ENCODE assay signal across 1 cellular context in the genomic region with DNA sequence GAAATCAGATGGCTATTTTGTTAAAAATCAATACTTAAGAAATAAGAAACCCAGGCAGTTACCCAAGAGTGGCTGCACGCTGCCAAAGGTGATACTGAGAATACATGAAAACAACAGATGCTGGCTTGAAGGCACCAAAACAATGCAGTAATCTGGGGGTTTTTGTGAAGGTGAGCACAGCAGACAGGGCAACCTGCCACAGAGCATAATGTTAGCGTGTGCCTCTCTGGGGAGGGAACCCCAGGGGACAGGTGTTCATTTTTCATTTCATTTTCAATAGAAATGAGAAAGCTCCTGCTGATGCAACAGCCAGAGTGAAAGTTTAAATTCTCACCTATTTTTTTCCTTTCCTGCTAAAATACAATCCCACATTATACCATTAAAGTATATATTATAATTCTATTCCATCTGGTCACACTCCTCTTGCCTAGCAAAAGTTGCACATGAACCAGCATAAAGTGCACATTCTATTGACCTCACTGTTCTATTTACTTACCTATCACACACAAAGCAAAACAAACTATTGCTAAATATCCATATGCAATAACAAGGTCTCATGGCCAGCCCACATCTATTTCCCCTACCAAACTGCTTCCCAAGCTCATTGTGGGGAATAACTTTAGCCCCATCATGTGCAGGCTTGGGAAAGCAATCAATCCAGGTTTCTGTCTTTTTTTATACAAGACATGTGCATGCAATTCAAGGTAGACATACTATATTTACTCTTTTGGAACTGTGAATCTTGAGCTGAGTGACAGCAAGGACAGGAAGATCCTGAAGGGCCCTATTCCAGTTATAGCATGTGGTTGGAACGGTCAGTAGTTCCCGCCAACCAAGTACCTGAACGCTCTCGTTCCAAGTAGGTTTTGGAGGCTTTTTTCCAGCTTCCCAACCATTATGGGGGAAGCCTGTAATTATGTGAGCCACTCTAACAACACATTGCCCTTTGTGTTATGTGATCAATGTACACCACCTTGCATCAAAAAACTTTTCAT.
A peak's percentile ranks its signal among the peaks of the same experiment; 100 is the strongest.
TF ChIP-seq lines count a peak whose summit lies in the region.

No MANE protein-coding gene starts in this region.

TF ChIP-seq in GM12878, 131 proteins besides CTCF, POLR2A, EP300 and RAD21 (continued from another document and continues in another):
- TF ChIP-seq, protein P1, sequence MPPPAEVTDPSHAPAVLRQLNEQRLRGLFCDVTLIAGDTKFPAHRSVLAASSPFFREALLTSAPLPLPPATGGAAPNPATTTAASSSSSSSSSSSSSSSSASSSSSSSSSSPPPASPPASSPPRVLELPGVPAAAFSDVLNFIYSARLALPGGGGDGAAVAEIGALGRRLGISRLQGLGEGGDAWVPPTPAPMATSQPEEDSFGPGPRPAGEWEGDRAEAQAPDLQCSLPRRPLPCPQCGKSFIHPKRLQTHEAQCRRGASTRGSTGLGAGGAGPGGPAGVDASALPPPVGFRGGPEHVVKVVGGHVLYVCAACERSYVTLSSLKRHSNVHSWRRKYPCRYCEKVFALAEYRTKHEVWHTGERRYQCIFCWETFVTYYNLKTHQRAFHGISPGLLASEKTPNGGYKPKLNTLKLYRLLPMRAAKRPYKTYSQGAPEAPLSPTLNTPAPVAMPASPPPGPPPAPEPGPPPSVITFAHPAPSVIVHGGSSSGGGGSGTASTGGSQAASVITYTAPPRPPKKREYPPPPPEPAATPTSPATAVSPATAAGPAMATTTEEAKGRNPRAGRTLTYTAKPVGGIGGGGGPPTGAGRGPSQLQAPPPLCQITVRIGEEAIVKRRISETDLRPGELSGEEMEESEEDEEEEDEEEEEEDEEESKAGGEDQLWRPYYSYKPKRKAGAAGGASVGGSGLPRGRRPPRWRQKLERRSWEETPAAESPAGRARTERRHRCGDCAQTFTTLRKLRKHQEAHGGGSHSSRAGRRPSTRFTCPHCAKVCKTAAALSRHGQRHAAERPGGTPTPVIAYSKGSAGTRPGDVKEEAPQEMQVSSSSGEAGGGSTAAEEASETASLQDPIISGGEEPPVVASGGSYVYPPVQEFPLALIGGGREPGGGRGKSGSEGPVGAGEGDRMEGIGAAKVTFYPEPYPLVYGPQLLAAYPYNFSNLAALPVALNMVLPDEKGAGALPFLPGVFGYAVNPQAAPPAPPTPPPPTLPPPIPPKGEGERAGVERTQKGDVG (CRISPR knock-in tag; IDR thresholded peaks at IDR 0.05) = no peak
- no peak for TF ChIP-seq CBX3 (IDR thresholded peaks at IDR 0.05; ENCODE audit: borderline replicate concordance, low read depth)
- TF ChIP-seq, protein P2, sequence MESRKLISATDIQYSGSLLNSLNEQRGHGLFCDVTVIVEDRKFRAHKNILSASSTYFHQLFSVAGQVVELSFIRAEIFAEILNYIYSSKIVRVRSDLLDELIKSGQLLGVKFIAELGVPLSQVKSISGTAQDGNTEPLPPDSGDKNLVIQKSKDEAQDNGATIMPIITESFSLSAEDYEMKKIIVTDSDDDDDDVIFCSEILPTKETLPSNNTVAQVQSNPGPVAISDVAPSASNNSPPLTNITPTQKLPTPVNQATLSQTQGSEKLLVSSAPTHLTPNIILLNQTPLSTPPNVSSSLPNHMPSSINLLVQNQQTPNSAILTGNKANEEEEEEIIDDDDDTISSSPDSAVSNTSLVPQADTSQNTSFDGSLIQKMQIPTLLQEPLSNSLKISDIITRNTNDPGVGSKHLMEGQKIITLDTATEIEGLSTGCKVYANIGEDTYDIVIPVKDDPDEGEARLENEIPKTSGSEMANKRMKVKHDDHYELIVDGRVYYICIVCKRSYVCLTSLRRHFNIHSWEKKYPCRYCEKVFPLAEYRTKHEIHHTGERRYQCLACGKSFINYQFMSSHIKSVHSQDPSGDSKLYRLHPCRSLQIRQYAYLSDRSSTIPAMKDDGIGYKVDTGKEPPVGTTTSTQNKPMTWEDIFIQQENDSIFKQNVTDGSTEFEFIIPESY (IDR thresholded peaks at IDR 0.05) = no peak
- peak; percentile 55; the same call in 1 of the 2 replicates for TF ChIP-seq PAX5 (IDR thresholded peaks at IDR 0.05; ENCODE audit: borderline replicate concordance, low read depth, low read length)
- TF ChIP-seq POLR2AphosphoS2 (IDR thresholded peaks at IDR 0.05; ENCODE audit: low read depth, low read length) = no peak
- TF ChIP-seq TARDBP (IDR thresholded peaks at IDR 0.05; ENCODE audit: borderline replicate concordance) = no peak
- TF ChIP-seq, protein P3, sequence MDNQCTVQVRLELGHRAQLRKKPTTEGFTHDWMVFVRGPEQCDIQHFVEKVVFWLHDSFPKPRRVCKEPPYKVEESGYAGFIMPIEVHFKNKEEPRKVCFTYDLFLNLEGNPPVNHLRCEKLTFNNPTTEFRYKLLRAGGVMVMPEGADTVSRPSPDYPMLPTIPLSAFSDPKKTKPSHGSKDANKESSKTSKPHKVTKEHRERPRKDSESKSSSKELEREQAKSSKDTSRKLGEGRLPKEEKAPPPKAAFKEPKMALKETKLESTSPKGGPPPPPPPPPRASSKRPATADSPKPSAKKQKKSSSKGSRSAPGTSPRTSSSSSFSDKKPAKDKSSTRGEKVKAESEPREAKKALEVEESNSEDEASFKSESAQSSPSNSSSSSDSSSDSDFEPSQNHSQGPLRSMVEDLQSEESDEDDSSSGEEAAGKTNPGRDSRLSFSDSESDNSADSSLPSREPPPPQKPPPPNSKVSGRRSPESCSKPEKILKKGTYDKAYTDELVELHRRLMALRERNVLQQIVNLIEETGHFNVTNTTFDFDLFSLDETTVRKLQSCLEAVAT (IDR thresholded peaks at IDR 0.05) = peak; percentile 47; the same call in 1 of the 2 replicates
- 0 out of 2 replicates have a peak, but pooled peaks have one; percentile 20 for TF ChIP-seq RCOR1 (conservative IDR thresholded peaks at IDR 0.05; ENCODE audit: low read depth, low read length)
- peak; percentile 59; the same call in 1 of the 2 replicates for TF ChIP-seq MTA2 (IDR thresholded peaks at IDR 0.05; ENCODE audit: low read depth)
- TF ChIP-seq, protein P4, sequence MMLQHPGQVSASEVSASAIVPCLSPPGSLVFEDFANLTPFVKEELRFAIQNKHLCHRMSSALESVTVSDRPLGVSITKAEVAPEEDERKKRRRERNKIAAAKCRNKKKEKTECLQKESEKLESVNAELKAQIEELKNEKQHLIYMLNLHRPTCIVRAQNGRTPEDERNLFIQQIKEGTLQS (IDR thresholded peaks at IDR 0.05; ENCODE audit: borderline replicate concordance, extremely low read depth, low read depth, low read length) = no peak
- TF ChIP-seq ESRRA (IDR thresholded peaks at IDR 0.05; ENCODE audit: low read length) = peak; percentile 79; the same call in 1 of the 2 replicates
- peak; percentile 68; the same call in 1 of the 2 replicates for TF ChIP-seq BCL11A (IDR thresholded peaks at IDR 0.05; ENCODE audit: low read depth, low read length)
- peak; percentile 96 for TF ChIP-seq TCF12 (IDR thresholded peaks at IDR 0.05; ENCODE audit: low read depth, low read length)
- no peak for TF ChIP-seq MTA3 (IDR thresholded peaks at IDR 0.05; ENCODE audit: borderline replicate concordance, low read length)
- no peak for TF ChIP-seq ZSCAN29 (IDR thresholded peaks at IDR 0.05)
- TF ChIP-seq, protein P5, sequence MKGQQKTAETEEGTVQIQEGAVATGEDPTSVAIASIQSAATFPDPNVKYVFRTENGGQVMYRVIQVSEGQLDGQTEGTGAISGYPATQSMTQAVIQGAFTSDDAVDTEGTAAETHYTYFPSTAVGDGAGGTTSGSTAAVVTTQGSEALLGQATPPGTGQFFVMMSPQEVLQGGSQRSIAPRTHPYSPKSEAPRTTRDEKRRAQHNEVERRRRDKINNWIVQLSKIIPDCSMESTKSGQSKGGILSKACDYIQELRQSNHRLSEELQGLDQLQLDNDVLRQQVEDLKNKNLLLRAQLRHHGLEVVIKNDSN (IDR thresholded peaks at IDR 0.05; ENCODE audit: borderline replicate concordance, extremely low read length, insufficient read depth, low read depth, low read length) = no peak
- TF ChIP-seq IRF4 (IDR thresholded peaks at IDR 0.05; ENCODE audit: low read depth, low read length) = peak; percentile 44; the same call in 1 of the 2 replicates
- TF ChIP-seq GABPA (IDR thresholded peaks at IDR 0.05; ENCODE audit: low read depth) = 0 out of 2 replicates have a peak, but pooled peaks have one; percentile 20
- TF ChIP-seq, protein P6, sequence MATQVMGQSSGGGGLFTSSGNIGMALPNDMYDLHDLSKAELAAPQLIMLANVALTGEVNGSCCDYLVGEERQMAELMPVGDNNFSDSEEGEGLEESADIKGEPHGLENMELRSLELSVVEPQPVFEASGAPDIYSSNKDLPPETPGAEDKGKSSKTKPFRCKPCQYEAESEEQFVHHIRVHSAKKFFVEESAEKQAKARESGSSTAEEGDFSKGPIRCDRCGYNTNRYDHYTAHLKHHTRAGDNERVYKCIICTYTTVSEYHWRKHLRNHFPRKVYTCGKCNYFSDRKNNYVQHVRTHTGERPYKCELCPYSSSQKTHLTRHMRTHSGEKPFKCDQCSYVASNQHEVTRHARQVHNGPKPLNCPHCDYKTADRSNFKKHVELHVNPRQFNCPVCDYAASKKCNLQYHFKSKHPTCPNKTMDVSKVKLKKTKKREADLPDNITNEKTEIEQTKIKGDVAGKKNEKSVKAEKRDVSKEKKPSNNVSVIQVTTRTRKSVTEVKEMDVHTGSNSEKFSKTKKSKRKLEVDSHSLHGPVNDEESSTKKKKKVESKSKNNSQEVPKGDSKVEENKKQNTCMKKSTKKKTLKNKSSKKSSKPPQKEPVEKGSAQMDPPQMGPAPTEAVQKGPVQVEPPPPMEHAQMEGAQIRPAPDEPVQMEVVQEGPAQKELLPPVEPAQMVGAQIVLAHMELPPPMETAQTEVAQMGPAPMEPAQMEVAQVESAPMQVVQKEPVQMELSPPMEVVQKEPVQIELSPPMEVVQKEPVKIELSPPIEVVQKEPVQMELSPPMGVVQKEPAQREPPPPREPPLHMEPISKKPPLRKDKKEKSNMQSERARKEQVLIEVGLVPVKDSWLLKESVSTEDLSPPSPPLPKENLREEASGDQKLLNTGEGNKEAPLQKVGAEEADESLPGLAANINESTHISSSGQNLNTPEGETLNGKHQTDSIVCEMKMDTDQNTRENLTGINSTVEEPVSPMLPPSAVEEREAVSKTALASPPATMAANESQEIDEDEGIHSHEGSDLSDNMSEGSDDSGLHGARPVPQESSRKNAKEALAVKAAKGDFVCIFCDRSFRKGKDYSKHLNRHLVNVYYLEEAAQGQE (IDR thresholded peaks at IDR 0.05; ENCODE audit: low read depth, low read length) = no peak
- peak; percentile 62; the same call in 1 of the 2 replicates for TF ChIP-seq RUNX3 (IDR thresholded peaks at IDR 0.05; ENCODE audit: low read length)
- no peak for TF ChIP-seq SREBF1 (IDR thresholded peaks at IDR 0.05; ENCODE audit: low read length)
- TF ChIP-seq MEF2A (IDR thresholded peaks at IDR 0.05; ENCODE audit: insufficient read depth, low read depth, low read length) = no peak
- TF ChIP-seq, protein P7, sequence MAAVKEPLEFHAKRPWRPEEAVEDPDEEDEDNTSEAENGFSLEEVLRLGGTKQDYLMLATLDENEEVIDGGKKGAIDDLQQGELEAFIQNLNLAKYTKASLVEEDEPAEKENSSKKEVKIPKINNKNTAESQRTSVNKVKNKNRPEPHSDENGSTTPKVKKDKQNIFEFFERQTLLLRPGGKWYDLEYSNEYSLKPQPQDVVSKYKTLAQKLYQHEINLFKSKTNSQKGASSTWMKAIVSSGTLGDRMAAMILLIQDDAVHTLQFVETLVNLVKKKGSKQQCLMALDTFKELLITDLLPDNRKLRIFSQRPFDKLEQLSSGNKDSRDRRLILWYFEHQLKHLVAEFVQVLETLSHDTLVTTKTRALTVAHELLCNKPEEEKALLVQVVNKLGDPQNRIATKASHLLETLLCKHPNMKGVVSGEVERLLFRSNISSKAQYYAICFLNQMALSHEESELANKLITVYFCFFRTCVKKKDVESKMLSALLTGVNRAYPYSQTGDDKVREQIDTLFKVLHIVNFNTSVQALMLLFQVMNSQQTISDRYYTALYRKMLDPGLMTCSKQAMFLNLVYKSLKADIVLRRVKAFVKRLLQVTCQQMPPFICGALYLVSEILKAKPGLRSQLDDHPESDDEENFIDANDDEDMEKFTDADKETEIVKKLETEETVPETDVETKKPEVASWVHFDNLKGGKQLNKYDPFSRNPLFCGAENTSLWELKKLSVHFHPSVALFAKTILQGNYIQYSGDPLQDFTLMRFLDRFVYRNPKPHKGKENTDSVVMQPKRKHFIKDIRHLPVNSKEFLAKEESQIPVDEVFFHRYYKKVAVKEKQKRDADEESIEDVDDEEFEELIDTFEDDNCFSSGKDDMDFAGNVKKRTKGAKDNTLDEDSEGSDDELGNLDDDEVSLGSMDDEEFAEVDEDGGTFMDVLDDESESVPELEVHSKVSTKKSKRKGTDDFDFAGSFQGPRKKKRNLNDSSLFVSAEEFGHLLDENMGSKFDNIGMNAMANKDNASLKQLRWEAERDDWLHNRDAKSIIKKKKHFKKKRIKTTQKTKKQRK (IDR thresholded peaks at IDR 0.05; ENCODE audit: low read depth, low read length) = no peak
- no peak for TF ChIP-seq NRF1 (conservative IDR thresholded peaks at IDR 0.05; ENCODE audit: low read depth, low read length)
- TF ChIP-seq CREB1 (IDR thresholded peaks at IDR 0.05; ENCODE audit: low read depth) = 0 out of 2 replicates have a peak, but pooled peaks have one; percentile 26
- TF ChIP-seq, protein P8, sequence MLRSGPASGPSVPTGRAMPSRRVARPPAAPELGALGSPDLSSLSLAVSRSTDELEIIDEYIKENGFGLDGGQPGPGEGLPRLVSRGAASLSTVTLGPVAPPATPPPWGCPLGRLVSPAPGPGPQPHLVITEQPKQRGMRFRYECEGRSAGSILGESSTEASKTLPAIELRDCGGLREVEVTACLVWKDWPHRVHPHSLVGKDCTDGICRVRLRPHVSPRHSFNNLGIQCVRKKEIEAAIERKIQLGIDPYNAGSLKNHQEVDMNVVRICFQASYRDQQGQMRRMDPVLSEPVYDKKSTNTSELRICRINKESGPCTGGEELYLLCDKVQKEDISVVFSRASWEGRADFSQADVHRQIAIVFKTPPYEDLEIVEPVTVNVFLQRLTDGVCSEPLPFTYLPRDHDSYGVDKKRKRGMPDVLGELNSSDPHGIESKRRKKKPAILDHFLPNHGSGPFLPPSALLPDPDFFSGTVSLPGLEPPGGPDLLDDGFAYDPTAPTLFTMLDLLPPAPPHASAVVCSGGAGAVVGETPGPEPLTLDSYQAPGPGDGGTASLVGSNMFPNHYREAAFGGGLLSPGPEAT (IDR thresholded peaks at IDR 0.05; ENCODE audit: low read depth) = peak; percentile 76
- no peak for TF ChIP-seq HDGF (IDR thresholded peaks at IDR 0.05)
- TF ChIP-seq CHD1 (IDR thresholded peaks at IDR 0.05; ENCODE audit: low read depth, low read length) = no peak
- no peak for TF ChIP-seq ZNF622 (IDR thresholded peaks at IDR 0.05)
- peak; percentile 48 to 74; a peak in 2 of 4 replicates for TF ChIP-seq CEBPB (IDR thresholded peaks at IDR 0.05; ENCODE audit: borderline replicate concordance in 1 of 2, low read depth in 2 of 2, low read length in 2 of 2)
- no peak for TF ChIP-seq ZZZ3 (IDR thresholded peaks at IDR 0.05; ENCODE audit: control insufficient read depth, insufficient read length, low read depth)
- TF ChIP-seq RAD51 (IDR thresholded peaks at IDR 0.05) = 0 out of 2 replicates have a peak, but pooled peaks have one; percentile 29
- no peak for TF ChIP-seq HCFC1 (IDR thresholded peaks at IDR 0.05; ENCODE audit: low read length)
- no peak for TF ChIP-seq MYB (IDR thresholded peaks at IDR 0.05; ENCODE audit: borderline replicate concordance, low read depth, low read length)
- TF ChIP-seq KAT2A (conservative IDR thresholded peaks at IDR 0.05; ENCODE audit: control insufficient read depth, low read depth, low read length) = no peak
- TF ChIP-seq SREBF2 (IDR thresholded peaks at IDR 0.05; ENCODE audit: low read length) = no peak
- TF ChIP-seq SMARCA5 (IDR thresholded peaks at IDR 0.05) = no peak
- no peak for TF ChIP-seq RELA (IDR thresholded peaks at IDR 0.05; ENCODE audit: borderline replicate concordance, partially characterized antibody)
- no peak for TF ChIP-seq SUZ12 (IDR thresholded peaks at IDR 0.05; ENCODE audit: unreplicated experiment)
- TF ChIP-seq FOS (IDR thresholded peaks at IDR 0.05; ENCODE audit: borderline replicate concordance, extremely low read depth, insufficient read length) = no peak
